Comparison of ENCODE assay signal across 8 cellular contexts in genomic region chr16:396605-397004, GRCh38.
DNase-seq lines count a peak whose midpoint lies in the region; ATAC-seq and TF ChIP-seq lines count a peak whose summit lies in the region.

No MANE protein-coding gene starts in this region.

- no peak for TF ChIP-seq CTCF in 22Rv1 (IDR thresholded peaks at IDR 0.05)
- no peak for TF ChIP-seq CTCF in brain microvascular endothelial cell (IDR thresholded peaks at IDR 0.05; ENCODE audit: low read depth, low read length, missing control alignments)

- DNase-seq in ELR (ENCODE audit: low read depth) (peak; percentile 72), NCI-H526 treated with DMSO at 0.1 percent for 48 hours (lab: John Stamatoyannopoulos, UW) (peak; percentile 21), brain microvascular endothelial cell (peak; percentile 33), kidney tubule cell (ENCODE audit: low spot score) (peak; percentile 41), substantia nigra (lab: John Stamatoyannopoulos, UW) (peak in 16 of 49 donors; percentile 11 to 62 (median 32)), NCI-H510A treated with DMSO at 0.1 percent for 48 hours (lab: John Stamatoyannopoulos, UW) (no peak)

- H3K27ac ChIP-seq in 22Rv1: peak overlapping the region; percentile 59
- no peak overlapping the region for H3K27ac ChIP-seq in brain microvascular endothelial cell
- peak overlapping the region; percentile 63 for H3K27ac ChIP-seq in substantia nigra (ENCODE audit: low read depth, low read length, poor library complexity, severe bottlenecking)

- peaks cover 12% of the 10 kb centered on the region for H3K36me3 ChIP-seq in brain microvascular endothelial cell (replicated peaks)

- no peak for ATAC-seq in GM18867 (IDR thresholded peaks at IDR 0.05; ENCODE audit: unreplicated experiment)

- in situ Hi-C loops in brain microvascular endothelial cell (cut with HindIII; ENCODE audit: low pct_ligation_motif_present, low sequenced_read_pairs): no loop called here

- no peaks in the 10 kb centered on the region for H3K27me3 ChIP-seq in brain microvascular endothelial cell (replicated peaks)

- H3K4me3 ChIP-seq in brain microvascular endothelial cell (ENCODE audit: low read depth, low read length): peak overlapping the region; percentile 54
